ENCODE assay signal across 33 cellular contexts in genomic region chr2:158799181-158799580, GRCh38. TPM values are rescaled to one million over a fixed set of nuclear protein-coding genes. Genes with fewer than 3 reads are reported as not detected.
"Had no signal": no experiment of that assay in that cellular context is flagged by ENCODE, and none has a peak within 500 bp of the region (broad histone marks: within the 10 kb centered on the region; RNA-seq: fewer than 3 reads in every experiment).

No MANE protein-coding gene starts in this region.

- H2AFZ ChIP-seq: neural progenitor cell, parathyroid adenoma had no signal

- H3K4me3 ChIP-seq: neural progenitor cell, ovary, psoas muscle, skin epidermis, smooth muscle cell, spleen, suprapubic skin, testis, tibial artery, transverse colon, upper lobe of right lung, uterus had no signal

- H3K79me2 ChIP-seq: parathyroid adenoma had no signal

- ATAC-seq: natural killer cell; psoas muscle; right cardiac atrium; sciatic nerve; stimulated activated memory B cell treated with anti-CD40 and anti-IgM and Interleukin-4, amounts not matched to agents 10 μg/mL and 1 μg/mL and 100 μg/mL, for 72 hours; stimulated activated naive CD8-positive, alpha-beta T cell treated with anti-CD3 and anti-CD28 coated beads, Interleukin-15, amount 100 ng/mL, for 72 hours; stimulated activated naive CD8-positive, alpha-beta T cell treated with anti-CD3 and anti-CD28 coated beads, Interleukin-15, Interleukin-2, amounts not matched to agents 100 U/mL and 50 U/mL, for 24 hours; upper lobe of right lung had no signal

- H3K4me1 ChIP-seq: parathyroid adenoma, psoas muscle, spleen, transverse colon, upper lobe of right lung, uterus had no signal

- H3K4me3 Mint-ChIP-seq: natural killer cell; nephron; neural progenitor cell; stimulated activated memory B cell treated with anti-CD40 and anti-IgM and Interleukin-4, amounts not matched to agents 10 μg/mL and 1 μg/mL and 100 μg/mL, for 72 hours; stimulated activated naive CD8-positive, alpha-beta T cell treated with anti-CD3 and anti-CD28 coated beads, Interleukin-15, amount 100 ng/mL, for 72 hours; type B pancreatic cell had no signal

- H3K27me3 Mint-ChIP-seq: stimulated activated memory B cell treated with anti-CD40 and anti-IgM and Interleukin-4, amounts not matched to agents 10 μg/mL and 1 μg/mL and 100 μg/mL, for 72 hours had no signal

- H3K9me3 ChIP-seq: ovary, psoas muscle, spleen, suprapubic skin, testis, tibial artery, transverse colon, upper lobe of right lung, uterus had no signal

- DNase-seq: natural killer cell; occipital lobe; ovary; posterior cingulate gyrus; psoas muscle; right cardiac atrium; spleen; stimulated activated CD4-positive, alpha-beta T cell treated with anti-CD3 and anti-CD28 coated beads, Interleukin-12 subunit alpha, Interleukin-12 subunit beta, amount 100 ng/mL, for 4 hours; stimulated activated CD4-positive, alpha-beta T cell treated with anti-CD3 and anti-CD28 coated beads, Interleukin-1b, Interleukin-23, amount 100 ng/mL, for 48 hours; stimulated activated CD4-positive, alpha-beta T cell treated with anti-CD3 and anti-CD28 coated beads, Interleukin-4, amount 100 ng/mL, for 1 hour; stimulated activated CD4-positive, alpha-beta T cell treated with anti-CD3 and anti-CD28 coated beads, Interleukin-4, amount 100 ng/mL, for 4 hours; stimulated activated CD8-positive, alpha-beta memory T cell treated with anti-CD3 and anti-CD28 coated beads, Interleukin-4, amount 100 ng/mL, for 48 hours; stimulated activated naive CD4-positive, alpha-beta T cell; stimulated activated naive CD8-positive, alpha-beta T cell treated with anti-CD3 and anti-CD28 coated beads, Interleukin-15, amount 100 ng/mL, for 72 hours; stimulated activated naive CD8-positive, alpha-beta T cell treated with anti-CD3 and anti-CD28 coated beads, Interleukin-15, Interleukin-2, amounts not matched to agents 100 U/mL and 50 U/mL, for 24 hours; substantia nigra; testis; tibial artery; transverse colon; upper lobe of right lung; uterus had no signal

- H3K27ac Mint-ChIP-seq: natural killer cell; nephron; neural progenitor cell; progenitor cell of endocrine pancreas; stimulated activated memory B cell treated with anti-CD40 and anti-IgM and Interleukin-4, amounts not matched to agents 10 μg/mL and 1 μg/mL and 100 μg/mL, for 72 hours; stimulated activated naive CD8-positive, alpha-beta T cell treated with anti-CD3 and anti-CD28 coated beads, Interleukin-15, amount 100 ng/mL, for 72 hours; type B pancreatic cell had no signal

- H3K27me3 ChIP-seq: neural progenitor cell, ovary, suprapubic skin, testis, tibial artery, upper lobe of right lung, uterus had no signal

- H3K36me3 Mint-ChIP-seq: natural killer cell; neural progenitor cell; stimulated activated memory B cell treated with anti-CD40 and anti-IgM and Interleukin-4, amounts not matched to agents 10 μg/mL and 1 μg/mL and 100 μg/mL, for 72 hours; type B pancreatic cell had no signal

- H3K4me2 ChIP-seq: neural progenitor cell, smooth muscle cell had no signal

- H3K36me3 ChIP-seq: neural progenitor cell, ovary, spleen, suprapubic skin, tibial artery, transverse colon, upper lobe of right lung, uterus had no signal

- H3K4me1 Mint-ChIP-seq: natural killer cell; stimulated activated memory B cell treated with anti-CD40 and anti-IgM and Interleukin-4, amounts not matched to agents 10 μg/mL and 1 μg/mL and 100 μg/mL, for 72 hours; stimulated activated naive CD8-positive, alpha-beta T cell treated with anti-CD3 and anti-CD28 coated beads, Interleukin-15, amount 100 ng/mL, for 72 hours had no signal

- H3K27ac ChIP-seq: neural progenitor cell, ovary, parathyroid adenoma, psoas muscle, spleen, suprapubic skin, testis, tibial artery, transverse colon, upper lobe of right lung, uterus had no signal

- H3K9me3 Mint-ChIP-seq: natural killer cell; nephron; neural progenitor cell; stimulated activated memory B cell treated with anti-CD40 and anti-IgM and Interleukin-4, amounts not matched to agents 10 μg/mL and 1 μg/mL and 100 μg/mL, for 72 hours; stimulated activated naive CD8-positive, alpha-beta T cell treated with anti-CD3 and anti-CD28 coated beads, Interleukin-15, amount 100 ng/mL, for 72 hours; type B pancreatic cell had no signal

RNA-seq across cellular contexts. Expression of gene DAPL1, which starts 4.1 kb away (rescaled TPM):
- total RNA-seq: natural killer cell, occipital lobe, osteoblast, progenitor cell of endocrine pancreas, psoas muscle, right cardiac atrium, sciatic nerve, smooth muscle cell, transverse colon, upper lobe of right lung, urinary bladder, uterus had no signal
- polyA plus RNA-seq: psoas muscle, right cardiac atrium, smooth muscle cell had no signal
